ENCODE assay signal across 18 cellular contexts in genomic region chr15:33654859-33655258, GRCh38.
A peak's percentile ranks its signal among the peaks of the same experiment; 100 is the strongest.
DNase-seq lines count a peak whose midpoint lies in the region; ATAC-seq and TF ChIP-seq lines count a peak whose summit lies in the region.
"Had no signal": no experiment of that assay in that cellular context is flagged by ENCODE, and none has a peak within 500 bp of the region (broad histone marks: within the 10 kb centered on the region; RNA-seq: fewer than 3 reads in every experiment).

No MANE protein-coding gene starts in this region.

- no peak overlapping the region for H3K4me2 ChIP-seq in osteoblast (ENCODE audit: insufficient read depth, low read length)
- H3K4me2 ChIP-seq: smooth muscle cell had no signal

- H3K4me3 ChIP-seq in colonic mucosa, result no peak overlapping the region
- H3K4me3 ChIP-seq in osteoblast (ENCODE audit: insufficient read depth, low read length), result no peak overlapping the region
- H3K4me3 ChIP-seq in coronary artery, result no peak overlapping the region
- H3K4me3 ChIP-seq: mucosa of descending colon, ovary, SK-N-MC, smooth muscle cell, upper lobe of right lung had no signal

- no peaks in the 10 kb centered on the region for H4K20me1 ChIP-seq in osteoblast (ENCODE audit: insufficient read depth, low read length)

- H3K9ac ChIP-seq in colonic mucosa (ENCODE audit: low read depth in 2 of 2, low read length in 2 of 2), result no peak overlapping the region

- no peaks in the 10 kb centered on the region for H3K4me1 ChIP-seq in colonic mucosa
- H3K4me1 ChIP-seq in osteoblast (ENCODE audit: insufficient read depth, low read length), result no peaks in the 10 kb centered on the region
- H3K4me1 ChIP-seq: upper lobe of right lung had no signal

- H3K79me2 ChIP-seq in osteoblast (ENCODE audit: insufficient read depth, low read length), result no peaks in the 10 kb centered on the region

- no peak for ATAC-seq in GM21825 (IDR thresholded peaks at IDR 0.05; ENCODE audit: unreplicated experiment)
- ATAC-seq: mucosa of descending colon; stimulated activated naive CD8-positive, alpha-beta T cell treated with anti-CD3 and anti-CD28 coated beads, Interleukin-15, Interleukin-2, amounts not matched to agents 100 U/mL and 50 U/mL, for 24 hours; upper lobe of right lung had no signal

- CTCF ChIA-PET in RWPE1 (lab: Yijun Ruan, JAX), result no interaction called here

- H3K9me3 ChIP-seq in colonic mucosa (no peaks in the 10 kb centered on the region), osteoblast (ENCODE audit: low read depth, low read length) (no peaks in the 10 kb centered on the region)
- H3K9me3 ChIP-seq: mucosa of descending colon, ovary, upper lobe of right lung had no signal

- H3K27ac ChIP-seq in RWPE1 (no peak overlapping the region), colonic mucosa (no peak overlapping the region), osteoblast (ENCODE audit: low read depth, low read length) (no peak overlapping the region), coronary artery (no peak overlapping the region)
- H3K27ac ChIP-seq: ovary, SK-N-MC, upper lobe of right lung had no signal

- DNase-seq in Ammon's horn (ENCODE audit: low spot score), result peak; percentile 9
- peak; percentile 57 for DNase-seq in H4 (ENCODE audit: low spot score)
- DNase-seq in RWPE1 (ENCODE audit: low spot score), result peak; percentile 10
- DNase-seq in iPS-NIHi7 (ENCODE audit: extremely low spot score), result peak; percentile 56
- DNase-seq in colonic mucosa, result no peak
- DNase-seq in osteoblast (ENCODE audit: insufficient read length, low spot score, missing footprints), result no peak
- no peak for DNase-seq in coronary artery (ENCODE audit: low spot score)
- DNase-seq: activated CD4-positive, alpha-beta T cell treated with anti-CD3 and anti-CD28 coated beads, Interleukin-2, amount 50 U/mL, for 4 hours; DMS79 treated with DMSO at 0.1 percent for 48 hours; Karpas-422; mucosa of descending colon; NCI-H1694; ovary; stimulated activated naive CD8-positive, alpha-beta T cell treated with anti-CD3 and anti-CD28 coated beads, Interleukin-15, Interleukin-2, amounts not matched to agents 100 U/mL and 50 U/mL, for 24 hours; upper lobe of right lung had no signal

- no peaks in the 10 kb centered on the region for H3K36me3 ChIP-seq in colonic mucosa
- H3K36me3 ChIP-seq in osteoblast (ENCODE audit: insufficient read depth, low read length), result no peaks in the 10 kb centered on the region
- H3K36me3 ChIP-seq: ovary, upper lobe of right lung had no signal

- H3K27me3 ChIP-seq in colonic mucosa (no peaks in the 10 kb centered on the region), osteoblast (ENCODE audit: insufficient read depth, low read length) (no peaks in the 10 kb centered on the region)
- H3K27me3 ChIP-seq: ovary, upper lobe of right lung had no signal

- TF ChIP-seq CTCF in RWPE1 (conservative IDR thresholded peaks at IDR 0.05; ENCODE audit: low read depth) (no peak), colonic mucosa (IDR thresholded peaks at IDR 0.05) (no peak), osteoblast (IDR thresholded peaks at IDR 0.05; ENCODE audit: extremely low read depth, low read depth, low read length) (no peak), coronary artery (IDR thresholded peaks at IDR 0.05) (no peak)

- no peak overlapping the region for H2AFZ ChIP-seq in osteoblast (ENCODE audit: low read length)

- intact Hi-C loops in colonic mucosa (cut with DNase I), result no loop called here

- POLR2A ChIA-PET in RWPE1 (lab: Yijun Ruan, JAX; ENCODE audit: low non-redundant PET), result no interaction called here

Comparison
In these comparisons a context has a peak if more than half of its experiments do, and no peak if none do; other contexts are left out.
1. DNase-seq: peak in Ammon's horn (single experiment), H4 (single experiment), RWPE1 (single experiment) and iPS-NIHi7 (single experiment); none in colonic mucosa (single experiment), osteoblast (single experiment) and coronary artery (single experiment).